Comparison of ENCODE assay signal across 15 cellular contexts in the genomic region with DNA sequence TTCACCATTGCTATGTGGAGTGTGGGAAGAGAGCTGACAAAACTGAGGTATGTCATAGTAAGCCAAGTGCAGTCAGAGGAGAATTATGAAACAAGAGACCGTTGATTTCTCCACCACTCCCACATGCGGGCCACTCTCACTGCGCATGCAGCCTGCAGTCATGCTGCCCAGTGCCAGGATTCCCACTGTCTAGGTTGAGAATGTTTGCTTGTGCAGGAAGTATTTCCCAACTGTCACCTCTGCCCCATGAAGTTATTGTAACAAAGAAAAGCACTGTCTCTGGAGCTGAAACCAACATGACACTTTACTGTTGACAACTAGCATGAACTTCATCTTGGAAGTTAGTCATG. TPM values are rescaled to one million over a fixed set of nuclear protein-coding genes. Genes with fewer than 3 reads are reported as not detected.
DNase-seq lines count a peak whose midpoint lies in the region; TF ChIP-seq lines count a peak whose summit lies in the region.
"Had no signal": no experiment of that assay in that cellular context is flagged by ENCODE, and none has a peak within 500 bp of the region (broad histone marks: within the 10 kb centered on the region; RNA-seq: fewer than 3 reads in every experiment).

No MANE protein-coding gene starts in this region.

- H3K4me1 ChIP-seq in esophagus squamous epithelium (peaks cover 0 to 15% (median 0%) of the 10 kb centered on the region in 3 donors), uterus (no peaks in the 10 kb centered on the region)

- TF ChIP-seq POLR2A in esophagus squamous epithelium (IDR thresholded peaks at IDR 0.05): no peak
- TF ChIP-seq POLR2A in uterus (IDR thresholded peaks at IDR 0.05): no peak

- 55 to 81% methylated on average over 3 of the region's 3 CpGs for WGBS in esophagus squamous epithelium, 2 donors

- H3K27ac ChIP-seq in HL-60 (replicated peaks) (peak overlapping the region; percentile 88), esophagus squamous epithelium (no peak overlapping the region), uterus (no peak overlapping the region)

- H3K9me3 ChIP-seq in esophagus squamous epithelium: no peaks in the 10 kb centered on the region
- no peaks in the 10 kb centered on the region for H3K9me3 ChIP-seq in uterus

- TF ChIP-seq CTCF in HL-60 (IDR thresholded peaks at IDR 0.05; ENCODE audit: insufficient read depth, low read length): no peak
- no peak for TF ChIP-seq CTCF in fibroblast of villous mesenchyme (IDR thresholded peaks at IDR 0.05; ENCODE audit: insufficient read depth, low read depth, low read length)
- no peak for TF ChIP-seq CTCF in esophagus squamous epithelium (IDR thresholded peaks at IDR 0.05)
- TF ChIP-seq CTCF in uterus (IDR thresholded peaks at IDR 0.05): no peak

- H3K27me3 ChIP-seq in HL-60 (ENCODE audit: insufficient read depth, poor library complexity, severe bottlenecking) (no peaks in the 10 kb centered on the region), esophagus squamous epithelium (peaks cover 0 to 3% (median 0%) of the 10 kb centered on the region in 4 donors), uterus (no peaks in the 10 kb centered on the region)

- intact Hi-C loops in esophagus squamous epithelium (cut with DNase I): no loop called here
- intact Hi-C loops in uterus (cut with DNase I; ENCODE audit: low total_unique reads): no loop called here

- H3K36me3 ChIP-seq in esophagus squamous epithelium (peaks cover 0 to 34% (median 0%) of the 10 kb centered on the region in 3 donors), uterus (no peaks in the 10 kb centered on the region)

- DNase-seq in HL-60 (ENCODE audit: low read depth in 1 of 2, low spot score in 1 of 2) (peak; percentile 95 to 98), SIG-M5 treated with dmso at 0.1 percent for 504 hours (lab: John Stamatoyannopoulos, UW; ENCODE audit: unreplicated experiment) (peak; percentile 92), fibroblast of villous mesenchyme (ENCODE audit: low read depth) (peak; percentile 67), pons (ENCODE audit: low spot score) (peak; percentile 11), esophagus squamous epithelium (lab: John Stamatoyannopoulos, UW) (no peak), uterus (no peak), activated T-cell treated with anti-CD3 and anti-CD28 coated beads for 4 hours (no peak), DMS79 treated with DMSO at 0.1 percent for 48 hours (lab: John Stamatoyannopoulos, UW) (no peak)
- DNase-seq: activated CD4-positive, alpha-beta T cell treated with anti-CD3 and anti-CD28 coated beads, Interleukin-2, amount 10 ng/mL, durations not matched to agents 24 days and 14 days; immature natural killer cell; NCI-H446 treated with DMSO at 0.1 percent for 48 hours; stimulated activated CD8-positive, alpha-beta memory T cell treated with anti-CD3 and anti-CD28 coated beads, Interleukin-4, amount 100 ng/mL, for 48 hours; SW 1271 had no signal

- H3K4me3 ChIP-seq in HL-60 (replicated peaks; ENCODE audit: insufficient read depth, low read length) (no peak overlapping the region), fibroblast of villous mesenchyme (ENCODE audit: low read depth, low read length) (no peak overlapping the region), esophagus squamous epithelium (no peak overlapping the region), uterus (no peak overlapping the region)

RNA-seq across cellular contexts. Expression of a gene that starts 18.7 kb away (rescaled TPM):
- 20.9 and 37.1 TPM in 2 replicates for total RNA-seq in fibroblast of villous mesenchyme
- 10 to 100 TPM; 34.8 to 45.3 (median 37.1) TPM for total RNA-seq in esophagus squamous epithelium
- total RNA-seq in uterus: 10 to 100 TPM in 3 of 4 donors, 1 to 10 TPM in 1; 6.1 to 35.8 (median 33.0) TPM

RNA-seq across cellular contexts. Expression of a gene that starts 21.7 kb away (rescaled TPM):
- total RNA-seq in fibroblast of villous mesenchyme (15.1 and 22.0 TPM in 2 replicates), esophagus squamous epithelium (10 to 100 TPM; 43.1 to 64.3 (median 59.5) TPM), uterus (10 to 100 TPM; 14.1 to 62.1 (median 41.7) TPM)

RNA-seq across cellular contexts. Expression of a gene that starts 52.9 kb away (rescaled TPM):
- under 0.01 TPM in 1 of 2 replicates, not detected in the other for total RNA-seq in fibroblast of villous mesenchyme
- not detected for total RNA-seq in esophagus squamous epithelium
- total RNA-seq in uterus: not detected
- total RNA-seq: activated CD4-positive, alpha-beta T cell treated with anti-CD3 and anti-CD28 coated beads, Interleukin-2, amount 10 ng/mL, durations not matched to agents 24 days and 14 days; epithelial cell of proximal tubule; natural killer cell treated with Interleukin-12 subunit alpha and Interleukin-12 subunit beta and Interleukin-15 and Interleukin-18, amount 100 ng/mL, for 72 hours had no signal

Comparison
In these comparisons a context has a peak if more than half of its experiments do, and no peak if none do; other contexts are left out.
1. DNase-seq: peak in HL-60 (2 of 2), SIG-M5 treated with dmso at 0.1 percent for 504 hours (single experiment), fibroblast of villous mesenchyme (single experiment) and pons (single experiment); none in esophagus squamous epithelium (single experiment), uterus (0 of 2), activated T-cell treated with anti-CD3 and anti-CD28 coated beads for 4 hours (single experiment) and DMS79 treated with DMSO at 0.1 percent for 48 hours (single experiment).